ENCODE assay signal across 8 cellular contexts in genomic region chr4:145840162-145840768, GRCh38.
DNase-seq lines count a peak whose midpoint lies in the region; ATAC-seq and TF ChIP-seq lines count a peak whose summit lies in the region.

No MANE protein-coding gene starts in this region.

- no peak overlapping the region for H3K4me2 ChIP-seq in neural progenitor cell

- no peaks in the 10 kb centered on the region for H3F3A ChIP-seq in neural progenitor cell (ENCODE audit: low read depth)

- peaks cover 19% of the 10 kb centered on the region for H3K4me1 Mint-ChIP-seq in activated T-cell treated with anti-CD3 and anti-CD28 coated beads, Interleukin-2, amount 50 U/mL, for 72 hours (ENCODE audit: low read depth)
- H3K4me1 Mint-ChIP-seq in neural progenitor cell, result peaks cover 9% of the 10 kb centered on the region

- no peaks in the 10 kb centered on the region for H3K9me3 Mint-ChIP-seq in activated T-cell treated with anti-CD3 and anti-CD28 coated beads, Interleukin-2, amount 50 U/mL, for 72 hours
- no peaks in the 10 kb centered on the region for H3K9me3 Mint-ChIP-seq in neural progenitor cell

- no peak overlapping the region for H3K9ac ChIP-seq in neural progenitor cell

- ATAC-seq in activated T-cell treated with anti-CD3 and anti-CD28 coated beads, Interleukin-2, amount 50 U/mL, for 72 hours (replicated peaks in 1 of 2), result peak; percentile 77 to 83
- peak; percentile 84 for ATAC-seq in GM21423 (IDR thresholded peaks at IDR 0.05; ENCODE audit: unreplicated experiment)
- ATAC-seq in RWPE2 (ENCODE audit: low read depth), result peak; percentile 74
- peak; percentile 56 for ATAC-seq in esophagus mucosa

- H3K4me1 ChIP-seq in RWPE2 (ENCODE audit: insufficient read depth, poor library complexity, severe bottlenecking), result peaks cover 17% of the 10 kb centered on the region
- H3K4me1 ChIP-seq in neural progenitor cell, result no peaks in the 10 kb centered on the region

- H2AFZ ChIP-seq in neural progenitor cell (replicated peaks), result no peak overlapping the region

- H4K20me1 ChIP-seq in neural progenitor cell (ENCODE audit: low read depth), result no peaks in the 10 kb centered on the region

- DNase-seq in activated T-cell treated with anti-CD3 and anti-CD28 coated beads, Interleukin-2, amount 50 U/mL, for 72 hours, result peak in 1 of 2 donors; percentile 18
- DNase-seq in activated T-cell treated with anti-CD3 and anti-CD28 coated beads for 4 hours (no peak), HPDE6-E6E7 (ENCODE audit: extremely low spot score) (peak; percentile 20), RWPE2 (ENCODE audit: low spot score) (no peak), neural progenitor cell (ENCODE audit: low spot score) (no peak), GF-D8 (lab: John Stamatoyannopoulos, UW) (no peak)

- TF ChIP-seq CTCF in RWPE2 (IDR thresholded peaks at IDR 0.05; ENCODE audit: poor library complexity, severe bottlenecking) (peak; percentile 64), neural progenitor cell (IDR thresholded peaks at IDR 0.05) (peak; percentile 40)

- no peaks in the 10 kb centered on the region for H3K27me3 Mint-ChIP-seq in activated T-cell treated with anti-CD3 and anti-CD28 coated beads, Interleukin-2, amount 50 U/mL, for 72 hours (ENCODE audit: low read depth)
- H3K27me3 Mint-ChIP-seq in neural progenitor cell (ENCODE audit: insufficient read depth, low read depth), result peaks cover 2% of the 10 kb centered on the region

- H3K36me3 Mint-ChIP-seq in activated T-cell treated with anti-CD3 and anti-CD28 coated beads, Interleukin-2, amount 50 U/mL, for 72 hours (ENCODE audit: insufficient read depth in 2 of 2), result peaks cover 11 to 34% of the 10 kb centered on the region in 2 donors
- peaks cover 51% of the 10 kb centered on the region for H3K36me3 Mint-ChIP-seq in neural progenitor cell

- no peaks in the 10 kb centered on the region for H3K9me3 ChIP-seq in RWPE2 (ENCODE audit: severe bottlenecking)
- H3K9me3 ChIP-seq in neural progenitor cell (ENCODE audit: low read depth), result no peaks in the 10 kb centered on the region

- peaks cover 6% of the 10 kb centered on the region for H3K36me3 ChIP-seq in RWPE2 (ENCODE audit: low read depth)
- H3K36me3 ChIP-seq in neural progenitor cell, result no peaks in the 10 kb centered on the region

- H3K27me3 ChIP-seq in RWPE2 (ENCODE audit: insufficient read depth, poor library complexity, severe bottlenecking) (no peaks in the 10 kb centered on the region), neural progenitor cell (no peaks in the 10 kb centered on the region)

- no peaks in the 10 kb centered on the region for H3K79me2 ChIP-seq in neural progenitor cell (ENCODE audit: low read depth)

- H3K27ac Mint-ChIP-seq in activated T-cell treated with anti-CD3 and anti-CD28 coated beads, Interleukin-2, amount 50 U/mL, for 72 hours, result no peak overlapping the region
- no peak overlapping the region for H3K27ac Mint-ChIP-seq in neural progenitor cell

- H3K27ac ChIP-seq in RWPE2 (ENCODE audit: poor library complexity, severe bottlenecking) (no peak overlapping the region), neural progenitor cell (no peak overlapping the region)

- no peak overlapping the region for H3K4me3 Mint-ChIP-seq in activated T-cell treated with anti-CD3 and anti-CD28 coated beads, Interleukin-2, amount 50 U/mL, for 72 hours
- no peak overlapping the region for H3K4me3 Mint-ChIP-seq in neural progenitor cell

- no peak overlapping the region for H3K4me3 ChIP-seq in RWPE2 (ENCODE audit: severe bottlenecking)
- H3K4me3 ChIP-seq in neural progenitor cell, result no peak overlapping the region
